ENCODE assay signal across 8 cellular contexts in the genomic region with DNA sequence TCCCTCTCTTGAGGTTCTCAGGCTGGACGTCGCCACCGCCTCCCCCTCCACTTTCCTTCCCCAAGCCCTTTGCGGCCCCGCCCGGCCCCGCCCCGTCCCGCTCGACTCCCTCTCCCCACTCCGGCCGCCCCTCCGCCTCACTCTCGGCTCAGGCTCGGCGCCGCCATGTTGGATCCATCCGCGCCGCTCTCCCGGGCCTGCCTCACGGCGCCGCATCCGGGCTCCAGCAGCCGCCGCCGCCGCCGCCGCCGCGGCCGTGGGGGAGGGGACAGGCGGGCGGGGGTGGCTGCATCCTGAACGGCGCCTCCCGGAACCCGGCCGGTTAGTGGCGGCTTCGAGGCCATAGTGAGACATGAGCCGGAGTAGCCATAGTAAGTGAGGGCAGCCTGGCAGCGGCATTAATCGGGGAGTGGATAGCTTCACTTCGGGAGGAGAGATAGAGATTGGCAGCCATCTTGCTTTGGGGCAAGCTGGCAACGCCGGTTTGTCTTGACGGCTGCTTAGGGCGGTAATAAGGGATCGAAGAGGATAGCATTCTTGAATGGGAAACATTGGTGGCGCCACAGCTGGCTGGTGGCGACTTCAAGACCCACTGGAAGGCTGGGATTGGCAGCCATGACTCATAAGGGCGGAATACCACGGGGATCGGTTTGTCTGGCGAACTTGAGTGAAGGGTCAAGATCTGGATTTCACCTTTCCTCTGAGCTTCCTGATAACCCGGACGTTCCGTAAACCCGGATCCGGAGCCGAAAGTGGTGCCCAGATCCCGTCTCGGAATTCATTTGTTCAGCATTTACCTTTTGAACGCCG. TPM values are rescaled to one million over a fixed set of nuclear protein-coding genes. Genes with fewer than 3 reads are reported as not detected.
DNase-seq lines count a peak whose midpoint lies in the region; ATAC-seq and TF ChIP-seq lines count a peak whose summit lies in the region.

A gene with protein sequence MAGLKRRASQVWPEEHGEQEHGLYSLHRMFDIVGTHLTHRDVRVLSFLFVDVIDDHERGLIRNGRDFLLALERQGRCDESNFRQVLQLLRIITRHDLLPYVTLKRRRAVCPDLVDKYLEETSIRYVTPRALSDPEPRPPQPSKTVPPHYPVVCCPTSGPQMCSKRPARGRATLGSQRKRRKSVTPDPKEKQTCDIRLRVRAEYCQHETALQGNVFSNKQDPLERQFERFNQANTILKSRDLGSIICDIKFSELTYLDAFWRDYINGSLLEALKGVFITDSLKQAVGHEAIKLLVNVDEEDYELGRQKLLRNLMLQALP (minus strand): TSS at position 258 of the 810 bp plus-strand sequence. CDS start 8,205 bp downstream, outside the sequence.

- H3K36me3 ChIP-seq in PC-3 (ENCODE audit: low read depth, low read length) (peaks cover 17% of the 10 kb centered on the region), mucosa of rectum (ENCODE audit: control insufficient read depth in 2 of 2, insufficient read depth in 2 of 2, low read length in 2 of 2) (peaks cover 16% of the 10 kb centered on the region in 2 donors)

- no peaks in the 10 kb centered on the region for H3K9me2 ChIP-seq in PC-3 (replicated peaks; ENCODE audit: low read length)

- H3K4me3 ChIP-seq in PC-3 (ENCODE audit: low read length), result peak within 1 kb of the TSS; percentile 90
- H3K4me3 ChIP-seq in epithelial cell of proximal tubule (ENCODE audit: low read depth, low read length), result peak within 1 kb of the TSS; percentile 95
- peak within 1 kb of the TSS; percentile 92 to 93 for H3K4me3 ChIP-seq in mucosa of rectum (ENCODE audit: low read length in 2 of 2)

- H3K4me2 ChIP-seq in PC-3 (ENCODE audit: low read length), result peak within 1 kb of the TSS; percentile 98

- CTCF ChIA-PET in PC-3 (lab: Charles Lee), result interaction anchor here (0.9 to 1.1 kb wide), 2 partner anchors 21 to 33 kb away, joined by 5 read pairs; a partner anchor contains a TSS

- DNase-seq in DMS153 treated with DMSO at 0.1 percent for 48 hours (lab: John Stamatoyannopoulos, UW; ENCODE audit: unreplicated experiment) (peak; percentile 95), PC-3 (peak; percentile 97), activated T-cell treated with anti-CD3 and anti-CD28 coated beads for 48 hours (ENCODE audit: low read depth) (peak; percentile 86), epithelial cell of proximal tubule (ENCODE audit: low read depth) (peak; percentile 84)
- peak; percentile 70 to 74 for DNase-seq in stimulated activated CD8-positive, alpha-beta memory T cell treated with anti-CD3 and anti-CD28 coated beads, Interleukin-7, amount 100 ng/mL, for 1 hour (ENCODE audit: low read depth in 2 of 2)

- peak within 1 kb of the TSS; percentile 91 for H3K27ac ChIP-seq in PC-3 (ENCODE audit: low read length)
- H3K27ac ChIP-seq in mucosa of rectum (ENCODE audit: low read depth in 2 of 2, low read length in 2 of 2), result peak within 1 kb of the TSS; percentile 93 to 96

- H3F3A ChIP-seq in PC-3 (ENCODE audit: low read length, unreplicated experiment), result peaks cover 5% of the 10 kb centered on the region

- H3K9me3 ChIP-seq in PC-3 (ENCODE audit: low read length) (no peaks in the 10 kb centered on the region), mucosa of rectum (ENCODE audit: control insufficient read depth in 2 of 2, low read length in 2 of 2) (no peaks in the 10 kb centered on the region)

- H3K9ac ChIP-seq in PC-3 (ENCODE audit: low read length), result peak within 1 kb of the TSS; percentile 94
- H3K9ac ChIP-seq in mucosa of rectum (ENCODE audit: low read depth in 1 of 2, low read length in 2 of 2), result peak within 1 kb of the TSS; percentile 82 to 87

- intact Hi-C loops in PC-3 (cut with micrococcal nuclease), result loop anchor here (1.0 to 2.0 kb wide), 3 partner anchors 13 to 34 kb away; a partner anchor contains a TSS

- no peaks in the 10 kb centered on the region for H4K20me1 ChIP-seq in PC-3 (ENCODE audit: low read length)

- peak; percentile 41; the same call in 1 of the 2 replicates for TF ChIP-seq EP300 in Ishikawa (IDR thresholded peaks at IDR 0.05; ENCODE audit: borderline replicate concordance)

- H3K27me3 ChIP-seq in PC-3 (ENCODE audit: low read length) (no peaks in the 10 kb centered on the region), mucosa of rectum (ENCODE audit: control insufficient read depth in 2 of 2, insufficient read depth in 2 of 2, low read length in 2 of 2) (no peaks in the 10 kb centered on the region)

- POLR2A ChIA-PET in PC-3 (lab: Charles Lee; ENCODE audit: unreplicated experiment), result interaction anchor here (0.6 to 0.9 kb wide), 3 partner anchors 15 to 407 kb away, joined by 3 to 6 read pairs (median 6); a partner anchor contains a TSS

- TSS peak; percentile 60 for BruUV-seq in PC-3 (replicated peaks; lab: Mats Ljungman, UMichigan)

- H3K4me1 ChIP-seq in PC-3 (ENCODE audit: insufficient read depth, low read length) (peaks cover 18% of the 10 kb centered on the region), mucosa of rectum (ENCODE audit: control insufficient read depth in 2 of 2, insufficient read depth in 2 of 2, low read length in 2 of 2) (peaks cover 11 to 12% of the 10 kb centered on the region in 2 donors)

- TF ChIP-seq CTCF in PC-3 (conservative IDR thresholded peaks at IDR 0.05; ENCODE audit: low read depth, low read length), result 0 out of 2 replicates have a peak, but pooled peaks have one; percentile 39
- no peak for TF ChIP-seq CTCF in epithelial cell of proximal tubule (conservative IDR thresholded peaks at IDR 0.05; ENCODE audit: low read depth, low read length)

- no peak for TF ChIP-seq RAD21 in Ishikawa (IDR thresholded peaks at IDR 0.05; ENCODE audit: low read depth)

- ATAC-seq in GM21576 (IDR thresholded peaks at IDR 0.05; ENCODE audit: unreplicated experiment) (peak; percentile 91), PC-3 (peak; percentile 84)

- H3K79me2 ChIP-seq in PC-3 (ENCODE audit: low read length), result peaks cover 73% of the 10 kb centered on the region

- H2AFZ ChIP-seq in PC-3 (ENCODE audit: low read length), result peak within 1 kb of the TSS; percentile 87

TF ChIP-seq in Ishikawa, 13 proteins besides CTCF, POLR2A, EP300 and RAD21:
- TF ChIP-seq TEAD4 (IDR thresholded peaks at IDR 0.05) (no peak), YY1 (IDR thresholded peaks at IDR 0.05; ENCODE audit: low read depth) (peak; percentile 99), TCF12 (IDR thresholded peaks at IDR 0.05; ENCODE audit: low read depth) (0 out of 2 replicates have a peak, but pooled peaks have one; percentile 39), EGR1 (IDR thresholded peaks at IDR 0.05) (peak; percentile 86; the same call in 1 of the 2 replicates), NFIC (IDR thresholded peaks at IDR 0.05) (0 out of 2 replicates have a peak, but pooled peaks have one; percentile 11), TAF1 (IDR thresholded peaks at IDR 0.05; ENCODE audit: low read depth) (peak; percentile 65; the same call in 1 of the 2 replicates), ZBTB7A (IDR thresholded peaks at IDR 0.05; ENCODE audit: low read depth) (no peak; the same call in 1 of the 2 replicates)
- TF ChIP-seq, protein P1, sequence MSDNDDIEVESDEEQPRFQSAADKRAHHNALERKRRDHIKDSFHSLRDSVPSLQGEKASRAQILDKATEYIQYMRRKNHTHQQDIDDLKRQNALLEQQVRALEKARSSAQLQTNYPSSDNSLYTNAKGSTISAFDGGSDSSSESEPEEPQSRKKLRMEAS (IDR thresholded peaks at IDR 0.05), result peak; percentile 66
- TF ChIP-seq, protein P2, sequence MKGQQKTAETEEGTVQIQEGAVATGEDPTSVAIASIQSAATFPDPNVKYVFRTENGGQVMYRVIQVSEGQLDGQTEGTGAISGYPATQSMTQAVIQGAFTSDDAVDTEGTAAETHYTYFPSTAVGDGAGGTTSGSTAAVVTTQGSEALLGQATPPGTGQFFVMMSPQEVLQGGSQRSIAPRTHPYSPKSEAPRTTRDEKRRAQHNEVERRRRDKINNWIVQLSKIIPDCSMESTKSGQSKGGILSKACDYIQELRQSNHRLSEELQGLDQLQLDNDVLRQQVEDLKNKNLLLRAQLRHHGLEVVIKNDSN (IDR thresholded peaks at IDR 0.05), result no peak

RNA-seq across cellular contexts. Expression of the gene that starts here (rescaled TPM):
- total RNA-seq in PC-3 (2014; rRNA removed) (23.4 and 39.2 TPM in 2 replicates), epithelial cell of proximal tubule (22.8 and 24.7 TPM in 2 replicates)

Comparison
In these comparisons a context has a peak if more than half of its experiments do, and no peak if none do; other contexts are left out.
1. Peak in every context shown above with its lines: DNase-seq, ATAC-seq, H3K4me3 ChIP-seq and H3K27ac ChIP-seq.